In genomic region chr5:163312598-163312997, GRCh38 we compare ENCODE assay signal across 22 cellular contexts.
DNase-seq lines count a peak whose midpoint lies in the region; ATAC-seq, FAIRE-seq and TF ChIP-seq lines count a peak whose summit lies in the region.
"Had no signal": no experiment of that assay in that cellular context is flagged by ENCODE, and none has a peak within 500 bp of the region (broad histone marks: within the 10 kb centered on the region; RNA-seq: fewer than 3 reads in every experiment).

No MANE protein-coding gene starts in this region.

- DNase-seq in T-helper 2 cell treated with Interferon-gamma antibody and Interleukin-4, amounts not matched to agents 5 μg/mL and 100 μg/mL, for 36 hours (ENCODE audit: low spot score) = no peak
- no peak for DNase-seq in T-helper 2 cell
- no peak for DNase-seq in activated T-helper 2 cell treated with anti-CD3 and anti-CD28 coated beads, Interferon-gamma antibody, Interleukin-2, Interleukin-4, amounts not matched to agents 10 μg/mL and 5 μg/mL and 100 μg/mL, durations not matched to agents 14 hours and 24 hours and 36 hours (ENCODE audit: low spot score)
- no peak for DNase-seq in H1 (ENCODE audit: low read depth in 1 of 2, low spot score in 2 of 2)
- DNase-seq in HEK293T (ENCODE audit: extremely low spot score) = no peak
- DNase-seq: AML-193; Caco-2; Calu3; CD4-positive, alpha-beta T cell; CD8-positive, alpha-beta T cell; DMS79 treated with DMSO at 0.1 percent for 48 hours; GF-D8 had no signal

- 0 out of 2 replicates have a peak overlapping the region, but pooled peaks have one; percentile 9 for H2BK20ac ChIP-seq in H1 (ENCODE audit: low read length)

- no peak overlapping the region for H3K4ac ChIP-seq in H1 (replicated peaks; ENCODE audit: insufficient read length, low read depth, low read length)

- no peaks in the 10 kb centered on the region for H3K79me2 ChIP-seq in H1 (ENCODE audit: control insufficient read depth in 1 of 2, insufficient read depth in 2 of 2, low read length in 2 of 2)

- no peaks in the 10 kb centered on the region for H3K27me3 Mint-ChIP-seq in T-helper 2 cell treated with Interferon-gamma antibody and Interleukin-4, amounts not matched to agents 5 μg/mL and 100 μg/mL, for 36 hours (ENCODE audit: low read depth)
- no peaks in the 10 kb centered on the region for H3K27me3 Mint-ChIP-seq in activated T-helper 2 cell treated with anti-CD3 and anti-CD28 coated beads, Interferon-gamma antibody, Interleukin-2, Interleukin-4, amounts not matched to agents 10 μg/mL and 5 μg/mL and 100 μg/mL, durations not matched to agents 14 hours and 24 hours and 36 hours (ENCODE audit: low read depth)
- H3K27me3 Mint-ChIP-seq: B cell; CD4-positive, alpha-beta T cell had no signal

- H4K91ac ChIP-seq in H1 (replicated peaks; ENCODE audit: insufficient read length, low read length) = no peak overlapping the region

- H3K36me3 Mint-ChIP-seq in T-helper 2 cell treated with Interferon-gamma antibody and Interleukin-4, amounts not matched to agents 5 μg/mL and 100 μg/mL, for 36 hours (ENCODE audit: low read depth) = peaks cover 17% of the 10 kb centered on the region
- peaks cover 30% of the 10 kb centered on the region for H3K36me3 Mint-ChIP-seq in activated T-helper 2 cell treated with anti-CD3 and anti-CD28 coated beads, Interferon-gamma antibody, Interleukin-2, Interleukin-4, amounts not matched to agents 10 μg/mL and 5 μg/mL and 100 μg/mL, durations not matched to agents 14 hours and 24 hours and 36 hours (ENCODE audit: low read depth)
- H3K36me3 Mint-ChIP-seq: CD8-positive, alpha-beta T cell had no signal

- WGBS in H1 (ENCODE audit: extremely low coverage in 1 of 2, insufficient coverage in 1 of 2, insufficient read length in 1 of 2, insufficient replicate concordance in 2 of 2, low coverage in 1 of 2, low lambda C conversion rate in 2 of 2, missing lambda C conversion rate in 1 of 2), 2 experiments = 80% methylated on average over 2 of the region's 2 CpGs; no CpG with 5 or more reads in 1 of the 2 experiments

- H3K27ac ChIP-seq in H1 (ENCODE audit: low read depth, low read length) = no peak overlapping the region
- H3K27ac ChIP-seq: 22Rv1; A549; BLaER1 treated with 17β-estradiol and CSF1 and Interleukin-3, amounts not matched to agents 10 nM and 100 nM; C4-2B had no signal

- no peak overlapping the region for H2BK5ac ChIP-seq in H1 (ENCODE audit: low read depth, low read length)

- no peak overlapping the region for H4K5ac ChIP-seq in H1 (ENCODE audit: insufficient read length, low read depth, low read length)

- H2BK12ac ChIP-seq in H1 (ENCODE audit: low read depth, low read length) = no peak overlapping the region

- H3K4me3 Mint-ChIP-seq in T-helper 2 cell treated with Interferon-gamma antibody and Interleukin-4, amounts not matched to agents 5 μg/mL and 100 μg/mL, for 36 hours = no peak overlapping the region
- no peak overlapping the region for H3K4me3 Mint-ChIP-seq in activated T-helper 2 cell treated with anti-CD3 and anti-CD28 coated beads, Interferon-gamma antibody, Interleukin-2, Interleukin-4, amounts not matched to agents 10 μg/mL and 5 μg/mL and 100 μg/mL, durations not matched to agents 14 hours and 24 hours and 36 hours (ENCODE audit: low read depth)
- H3K4me3 Mint-ChIP-seq: B cell; CD4-positive, alpha-beta T cell; CD8-positive, alpha-beta T cell had no signal

- H2BK120ac ChIP-seq in H1 (replicated peaks; ENCODE audit: low read depth, low read length) = no peak overlapping the region

- peaks cover 33% of the 10 kb centered on the region for H3K9me3 Mint-ChIP-seq in T-helper 2 cell treated with Interferon-gamma antibody and Interleukin-4, amounts not matched to agents 5 μg/mL and 100 μg/mL, for 36 hours
- H3K9me3 Mint-ChIP-seq in activated T-helper 2 cell treated with anti-CD3 and anti-CD28 coated beads, Interferon-gamma antibody, Interleukin-2, Interleukin-4, amounts not matched to agents 10 μg/mL and 5 μg/mL and 100 μg/mL, durations not matched to agents 14 hours and 24 hours and 36 hours = peaks cover 35% of the 10 kb centered on the region

- H3K14ac ChIP-seq in H1 (ENCODE audit: insufficient read length) = no peak overlapping the region

- TF ChIP-seq POLR2A in H1 (IDR thresholded peaks at IDR 0.05; ENCODE audit: control extremely low read depth in 1 of 2, low read depth in 2 of 2, low read length in 2 of 2) = no peak

- no peak for TF ChIP-seq RAD21 in H1 (IDR thresholded peaks at IDR 0.05 in 1 of 2, conservative IDR thresholded peaks at IDR 0.05 in 1 of 2; ENCODE audit: low read depth in 2 of 2, low read length in 2 of 2)

- FAIRE-seq in H1 (lab: Jason Lieb, UNC) = no peak
- FAIRE-seq: A549, D721Med, G401.6, GM12892, GM18507 had no signal

- CTCF ChIA-PET in H1 (lab: Charles Lee; ENCODE audit: partially characterized antibody) = interaction anchor here (0.9 kb wide), 1 partner anchor 35 kb away, joined by 3 read pairs; no protein-coding TSS in a partner anchor
- CTCF ChIA-PET in HEK293T (lab: Yijun Ruan, JAX) = no interaction called here

- H3K36me3 ChIP-seq in H1 (ENCODE audit: control insufficient read depth in 2 of 4, insufficient read depth in 4 of 4, low read length in 3 of 4) = no peaks in the 10 kb centered on the region

- no peak overlapping the region for H4K8ac ChIP-seq in H1 (ENCODE audit: extremely low read depth, insufficient read depth, low read length)

- no peak overlapping the region for H3K18ac ChIP-seq in H1 (ENCODE audit: extremely low read depth, low read length)

- H2BK15ac ChIP-seq in H1 (ENCODE audit: low read length) = no peak overlapping the region

- no peaks in the 10 kb centered on the region for H3K23me2 ChIP-seq in H1 (ENCODE audit: low read depth, low read length)

- H2AFZ ChIP-seq in H1 (ENCODE audit: low read length) = no peak overlapping the region

- H3K4me2 ChIP-seq in H1 (ENCODE audit: insufficient read depth in 1 of 2, low read depth in 2 of 2, low read length in 2 of 2) = no peak overlapping the region
- H3K4me2 ChIP-seq: A549 had no signal

- POLR2A ChIA-PET in H1 (lab: Charles Lee; ENCODE audit: partially characterized antibody) = no interaction called here
- POLR2A ChIA-PET in HEK293T (lab: Yijun Ruan, JAX) = no interaction called here

- peaks cover 0 to 6% (median 0%) of the 10 kb centered on the region in 4 experiments; a peak in 1 of 7 replicates for H3K4me1 ChIP-seq in H1 (replicated peaks in 1 of 4; ENCODE audit: control insufficient read depth in 3 of 4, insufficient read depth in 4 of 4, low read length in 3 of 4)
- H3K4me1 ChIP-seq: A549, Caco-2 had no signal

- no peak for ATAC-seq in HG03159 (IDR thresholded peaks at IDR 0.05; ENCODE audit: unreplicated experiment)
- ATAC-seq: A549; CD8-positive, alpha-beta T cell had no signal

- no peak overlapping the region for H3K56ac ChIP-seq in H1 (replicated peaks; ENCODE audit: insufficient read length, low read depth, low read length)

- no peak overlapping the region for H3K4me3 ChIP-seq in H1 (ENCODE audit: extremely low read depth in 1 of 4, insufficient read depth in 2 of 4, low read depth in 3 of 4, low read length in 4 of 4)
- H3K4me3 ChIP-seq: A549 had no signal

- no peak for TF ChIP-seq CTCF in H1 (IDR thresholded peaks at IDR 0.05; ENCODE audit: control extremely low read depth in 1 of 3, insufficient read depth in 1 of 3, low read depth in 1 of 3, low read length in 3 of 3)

- H3K9ac ChIP-seq in H1 (replicated peaks in 1 of 4; ENCODE audit: extremely low read depth in 1 of 4, low read depth in 3 of 4, low read length in 3 of 4) = no peak overlapping the region
- H3K9ac ChIP-seq: BLaER1 treated with 17β-estradiol and CSF1 and Interleukin-3, amounts not matched to agents 10 nM and 100 nM had no signal

- H3K79me1 ChIP-seq in H1 (ENCODE audit: low read depth, low read length) = no peaks in the 10 kb centered on the region

- H3K4me1 Mint-ChIP-seq in T-helper 2 cell treated with Interferon-gamma antibody and Interleukin-4, amounts not matched to agents 5 μg/mL and 100 μg/mL, for 36 hours (ENCODE audit: low read depth) = peaks cover 28% of the 10 kb centered on the region
- peaks cover 30% of the 10 kb centered on the region for H3K4me1 Mint-ChIP-seq in activated T-helper 2 cell treated with anti-CD3 and anti-CD28 coated beads, Interferon-gamma antibody, Interleukin-2, Interleukin-4, amounts not matched to agents 10 μg/mL and 5 μg/mL and 100 μg/mL, durations not matched to agents 14 hours and 24 hours and 36 hours (ENCODE audit: low read depth)
- H3K4me1 Mint-ChIP-seq: B cell had no signal

- peak overlapping the region; percentile 50 for H3K27ac Mint-ChIP-seq in T-helper 2 cell treated with Interferon-gamma antibody and Interleukin-4, amounts not matched to agents 5 μg/mL and 100 μg/mL, for 36 hours
- peak overlapping the region; percentile 65 for H3K27ac Mint-ChIP-seq in activated T-helper 2 cell treated with anti-CD3 and anti-CD28 coated beads, Interferon-gamma antibody, Interleukin-2, Interleukin-4, amounts not matched to agents 10 μg/mL and 5 μg/mL and 100 μg/mL, durations not matched to agents 14 hours and 24 hours and 36 hours
- H3K27ac Mint-ChIP-seq: B cell; CD4-positive, alpha-beta T cell; CD8-positive, alpha-beta T cell had no signal

- no peaks in the 10 kb centered on the region for H3K27me3 ChIP-seq in H1 (replicated peaks in 1 of 4; ENCODE audit: control insufficient read depth in 3 of 4, extremely low read depth in 1 of 4, insufficient read depth in 3 of 4, low read length in 3 of 4)
- H3K27me3 ChIP-seq: BLaER1 treated with 17β-estradiol and CSF1 and Interleukin-3, amounts not matched to agents 10 nM and 100 nM had no signal

- H2AK5ac ChIP-seq in H1 (ENCODE audit: low read depth, low read length) = no peak overlapping the region

- no peaks in the 10 kb centered on the region for H4K20me1 ChIP-seq in H1 (replicated peaks in 1 of 2; ENCODE audit: control insufficient read depth in 1 of 2, insufficient read depth in 2 of 2, low read length in 2 of 2)
- H4K20me1 ChIP-seq: BLaER1 treated with 17β-estradiol and CSF1 and Interleukin-3, amounts not matched to agents 10 nM and 100 nM had no signal

- H3K23ac ChIP-seq in H1 (ENCODE audit: insufficient read length) = no peak overlapping the region

- TF ChIP-seq EP300 in H1 (IDR thresholded peaks at IDR 0.05; ENCODE audit: borderline replicate concordance in 1 of 2, low read depth in 2 of 2, low read length in 2 of 2) = no peak

- no peaks in the 10 kb centered on the region for H3K9me3 ChIP-seq in H1 (ENCODE audit: insufficient read depth in 2 of 2, low read depth in 1 of 2, low read length in 1 of 2)
- H3K9me3 ChIP-seq: A549, Caco-2 had no signal

- intact Hi-C loops in activated T-helper 2 cell treated with anti-CD3 and anti-CD28 coated beads, Interferon-gamma antibody, Interleukin-2, Interleukin-4, amounts not matched to agents 10 μg/mL and 5 μg/mL and 100 μg/mL, durations not matched to agents 14 hours and 24 hours and 36 hours (cut with micrococcal nuclease) = loop anchor here (5.0 kb wide), 1 partner anchor 95 kb away; no protein-coding TSS in a partner anchor

TF ChIP-seq in H1, 55 proteins besides CTCF, POLR2A, EP300 and RAD21 (continues in another document):
- TF ChIP-seq MAFK (IDR thresholded peaks at IDR 0.05; ENCODE audit: low read depth, low read length) (no peak), FOSL1 (IDR thresholded peaks at IDR 0.05; ENCODE audit: insufficient read depth, low read depth, low read length) (no peak)

TF ChIP-seq in HEK293T, 16 proteins besides CTCF, POLR2A, EP300 and RAD21:
- TF ChIP-seq NFRKB (IDR thresholded peaks at IDR 0.05) = no peak
- TF ChIP-seq FOXK2 (IDR thresholded peaks at IDR 0.05) = no peak
- TF ChIP-seq TARDBP (IDR thresholded peaks at IDR 0.05) = no peak
- no peak for TF ChIP-seq L3MBTL2 (conservative IDR thresholded peaks at IDR 0.05)
